ENCODE assay signal across 8 cellular contexts in genomic region chr17:43125967-43126910, GRCh38. TPM values are rescaled to one million over a fixed set of nuclear protein-coding genes. Genes with fewer than 3 reads are reported as not detected.
A peak's percentile ranks its signal among the peaks of the same experiment; 100 is the strongest.
DNase-seq lines count a peak whose midpoint lies in the region; ATAC-seq and TF ChIP-seq lines count a peak whose summit lies in the region.

No MANE protein-coding gene starts in this region.

- H3K27ac ChIP-seq in C4-2B: peak overlapping the region; percentile 78
- peak overlapping the region; percentile 88 for H3K27ac ChIP-seq in upper lobe of right lung

- intact Hi-C loops in lower leg skin (cut with DNase I; ENCODE audit: low total_unique reads): no loop called here
- intact Hi-C loops in upper lobe of right lung (cut with DNase I): no loop called here

- no peaks in the 10 kb centered on the region for H3K27me3 ChIP-seq in upper lobe of right lung

- ATAC-seq in upper lobe of right lung (no peak), GM21723 (IDR thresholded peaks at IDR 0.05; ENCODE audit: unreplicated experiment) (no peak)

- in situ Hi-C loops in astrocyte of the cerebellum (cut with HindIII; ENCODE audit: low sequenced_read_pairs) (no loop called here), ACHN (cut with HindIII; ENCODE audit: low pct_ligation_motif_present, low pct_unique_long_range_greater_than_20kb, low sequenced_read_pairs) (no loop called here)

- peaks cover 24% of the 10 kb centered on the region for H3K4me1 ChIP-seq in upper lobe of right lung

- no peak for TF ChIP-seq CTCF in C4-2B (conservative IDR thresholded peaks at IDR 0.05)
- TF ChIP-seq CTCF in astrocyte of the cerebellum (IDR thresholded peaks at IDR 0.05; ENCODE audit: low read depth, low read length, missing control alignments): no peak
- no peak for TF ChIP-seq CTCF in lower leg skin (IDR thresholded peaks at IDR 0.05)
- no peak for TF ChIP-seq CTCF in upper lobe of right lung (IDR thresholded peaks at IDR 0.05)

- H3K9me3 ChIP-seq in upper lobe of right lung: no peaks in the 10 kb centered on the region

- no peak for TF ChIP-seq POLR2A in lower leg skin (IDR thresholded peaks at IDR 0.05)

- DNase-seq in LHCN-M2 (ENCODE audit: low read depth) (peak; percentile 9), astrocyte of the cerebellum (ENCODE audit: low read depth) (no peak), lower leg skin (ENCODE audit: low spot score in 2 of 2) (no peak), upper lobe of right lung (no peak), ACHN (no peak), NCI-H2107 treated with DMSO at 0.1 percent for 48 hours (lab: John Stamatoyannopoulos, UW; ENCODE audit: unreplicated experiment) (no peak)

- H3K4me3 ChIP-seq in astrocyte of the cerebellum (ENCODE audit: low read depth, low read length): peak overlapping the region; percentile 92
- H3K4me3 ChIP-seq in lower leg skin (ENCODE audit: low read depth, poor library complexity, severe bottlenecking): peak overlapping the region; percentile 52
- H3K4me3 ChIP-seq in upper lobe of right lung: peak overlapping the region; percentile 77

- no peaks in the 10 kb centered on the region for H3K36me3 ChIP-seq in upper lobe of right lung

- WGBS in lower leg skin, 2 donors: 75 to 81% methylated on average over 56 to 57 of the region's 59 CpGs

RNA-seq across cellular contexts. Expression of gene BRCA1, which starts 1.1 kb away (rescaled TPM):
- total RNA-seq in LHCN-M2 (2014; rRNA removed) (41.6 and 52.5 TPM in 2 replicates), lower leg skin (1 to 10 TPM; 4.5 to 7.6 (median 5.8) TPM), upper lobe of right lung (4.0 TPM)
- polyA plus RNA-seq in LHCN-M2 (2012): 7.0 TPM

RNA-seq across cellular contexts. Expression of gene NBR1, which starts 44.8 kb away (rescaled TPM):
- 65.2 and 72.0 TPM in 2 replicates for total RNA-seq in LHCN-M2 (2014; rRNA removed)
- polyA plus RNA-seq in LHCN-M2 (2012): 40.2 TPM
- total RNA-seq in lower leg skin: 100 to 1,000 TPM in 1 of 4 donors, 10 to 100 TPM in 3; 84.3 to 101 (median 91.4) TPM
- 80.4 TPM for total RNA-seq in upper lobe of right lung
